In the genomic region with DNA sequence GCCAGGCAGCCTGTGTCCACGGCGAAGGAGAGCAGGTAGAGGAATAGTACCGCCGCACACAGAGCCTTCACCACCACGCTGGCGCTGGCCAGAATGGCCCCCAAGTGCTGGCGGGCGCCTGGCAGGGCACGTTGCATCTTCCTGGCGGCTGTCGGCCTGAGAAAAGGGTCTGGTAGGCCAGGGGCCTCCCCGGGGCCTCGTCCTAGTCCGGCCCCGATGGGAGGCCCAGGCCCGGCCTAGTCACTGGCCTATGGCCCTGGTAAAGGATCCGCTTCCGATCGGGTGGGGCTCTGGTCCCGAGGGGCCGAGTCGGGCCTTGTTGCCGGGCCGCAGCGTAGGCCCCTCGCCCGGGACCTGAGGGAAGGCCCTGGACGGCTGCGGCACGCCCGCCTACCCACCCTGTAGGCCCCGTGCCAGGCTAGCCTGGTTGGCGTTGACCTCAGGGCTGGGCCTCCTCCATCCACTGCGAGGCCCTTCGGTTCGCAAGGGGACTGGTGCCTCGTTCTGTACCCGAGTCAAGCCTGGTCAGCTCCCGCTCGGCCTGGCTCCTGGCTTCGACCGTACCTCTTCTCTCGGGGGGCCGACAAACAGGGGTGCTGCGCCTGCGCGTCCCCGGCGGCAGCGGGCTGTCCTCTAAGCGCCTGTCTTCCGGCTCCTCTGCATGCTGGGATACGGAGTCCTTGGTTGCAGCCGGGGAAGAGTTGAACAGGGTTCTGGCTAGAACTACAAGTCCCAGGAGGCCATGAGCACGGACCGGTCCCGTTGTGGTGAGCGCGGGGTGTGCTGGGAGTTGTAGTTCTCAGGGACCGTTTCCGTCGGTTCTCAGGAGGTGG, we compare ENCODE assay signal across 1 cellular context.
TF ChIP-seq lines count a peak whose summit lies in the region.

Gene TMEM115 (minus strand): TSS at position 595 of the 833 bp plus-strand sequence. CDS start 458 bp downstream, at position 137.

TF ChIP-seq in HepG2, 621 proteins besides CTCF, POLR2A, EP300 and RAD21 (continued from another document and continues in another):
- TF ChIP-seq BCLAF1 (IDR thresholded peaks at IDR 0.05): no peak
- TF ChIP-seq ZNF761 (CRISPR knock-in tag; conservative IDR thresholded peaks at IDR 0.05): no peak
- TF ChIP-seq ZNF430 (CRISPR knock-in tag; IDR thresholded peaks at IDR 0.05): peak; percentile 89
- TF ChIP-seq ZNF264 (CRISPR knock-in tag; IDR thresholded peaks at IDR 0.05): peak; percentile 33; the same call in 1 of the 2 replicates
- TF ChIP-seq ZNF766 (CRISPR knock-in tag; IDR thresholded peaks at IDR 0.05; ENCODE audit: borderline replicate concordance): peak; percentile 70; the same call in 1 of the 2 replicates
- peak; percentile 59; the same call in 1 of the 2 replicates for TF ChIP-seq ZBTB34 (CRISPR knock-in tag; IDR thresholded peaks at IDR 0.05)
- no peak for TF ChIP-seq RFX1 (IDR thresholded peaks at IDR 0.05)
- peak; percentile 32; the same call in 1 of the 2 replicates for TF ChIP-seq MZF1 (CRISPR knock-in tag; IDR thresholded peaks at IDR 0.05; ENCODE audit: borderline replicate concordance)
- TF ChIP-seq ZNF776 (CRISPR knock-in tag; IDR thresholded peaks at IDR 0.05): no peak
- no peak; the same call in 1 of the 2 replicates for TF ChIP-seq HIVEP1 (CRISPR knock-in tag; IDR thresholded peaks at IDR 0.05)
- no peak for TF ChIP-seq REST (IDR thresholded peaks at IDR 0.05; ENCODE audit: borderline replicate concordance in 1 of 2, low read depth in 1 of 2, low read length in 2 of 2)
- peak; percentile 2; the same call in 1 of the 2 replicates for TF ChIP-seq NFE2L2 (IDR thresholded peaks at IDR 0.05; ENCODE audit: low read length)
- TF ChIP-seq TMF1 (CRISPR knock-in tag; IDR thresholded peaks at IDR 0.05; ENCODE audit: low read depth): no peak; the same call in 1 of the 2 replicates
- peak; percentile 73 for TF ChIP-seq SAP130 (CRISPR knock-in tag; IDR thresholded peaks at IDR 0.05; ENCODE audit: low read depth)
- no peak for TF ChIP-seq FOXA1 (IDR thresholded peaks at IDR 0.05)
- no peak for TF ChIP-seq FOXA1 (CRISPR knock-in tag; IDR thresholded peaks at IDR 0.05)
- TF ChIP-seq SOX13 (IDR thresholded peaks at IDR 0.05): no peak
- TF ChIP-seq SOX13 (CRISPR knock-in tag; conservative IDR thresholded peaks at IDR 0.05 in 1 of 2, IDR thresholded peaks at IDR 0.05 in 1 of 2): no peak
- peak; percentile 89 for TF ChIP-seq ZNF546 (CRISPR knock-in tag; conservative IDR thresholded peaks at IDR 0.05)
- TF ChIP-seq, protein P1, sequence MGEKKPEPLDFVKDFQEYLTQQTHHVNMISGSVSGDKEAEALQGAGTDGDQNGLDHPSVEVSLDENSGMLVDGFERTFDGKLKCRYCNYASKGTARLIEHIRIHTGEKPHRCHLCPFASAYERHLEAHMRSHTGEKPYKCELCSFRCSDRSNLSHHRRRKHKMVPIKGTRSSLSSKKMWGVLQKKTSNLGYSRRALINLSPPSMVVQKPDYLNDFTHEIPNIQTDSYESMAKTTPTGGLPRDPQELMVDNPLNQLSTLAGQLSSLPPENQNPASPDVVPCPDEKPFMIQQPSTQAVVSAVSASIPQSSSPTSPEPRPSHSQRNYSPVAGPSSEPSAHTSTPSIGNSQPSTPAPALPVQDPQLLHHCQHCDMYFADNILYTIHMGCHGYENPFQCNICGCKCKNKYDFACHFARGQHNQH (CRISPR knock-in tag; IDR thresholded peaks at IDR 0.05): peak; percentile 80
- TF ChIP-seq FIP1L1 (IDR thresholded peaks at IDR 0.05; ENCODE audit: borderline replicate concordance, insufficient read depth, low read depth, low read length): no peak
- 0 out of 2 replicates have a peak, but pooled peaks have one; percentile 76 for TF ChIP-seq SRY (CRISPR knock-in tag; IDR thresholded peaks at IDR 0.05)
- TF ChIP-seq KMT2B (CRISPR knock-in tag; IDR thresholded peaks at IDR 0.05): peak; percentile 84
- TF ChIP-seq E2F5 (CRISPR knock-in tag; conservative IDR thresholded peaks at IDR 0.05): 0 out of 2 replicates have a peak, but pooled peaks have one; percentile 49
- TF ChIP-seq PAX8 (CRISPR knock-in tag; IDR thresholded peaks at IDR 0.05; ENCODE audit: borderline replicate concordance): peak; percentile 61; the same call in 1 of the 2 replicates
- peak; percentile 98 for TF ChIP-seq ELF1 (CRISPR knock-in tag; IDR thresholded peaks at IDR 0.05)
- 0 out of 2 replicates have a peak, but pooled peaks have one; percentile 14 for TF ChIP-seq ZNF34 (CRISPR knock-in tag; IDR thresholded peaks at IDR 0.05; ENCODE audit: borderline replicate concordance)
- TF ChIP-seq ZNF550 (CRISPR knock-in tag; IDR thresholded peaks at IDR 0.05; ENCODE audit: borderline replicate concordance): no peak
- TF ChIP-seq, protein P2, sequence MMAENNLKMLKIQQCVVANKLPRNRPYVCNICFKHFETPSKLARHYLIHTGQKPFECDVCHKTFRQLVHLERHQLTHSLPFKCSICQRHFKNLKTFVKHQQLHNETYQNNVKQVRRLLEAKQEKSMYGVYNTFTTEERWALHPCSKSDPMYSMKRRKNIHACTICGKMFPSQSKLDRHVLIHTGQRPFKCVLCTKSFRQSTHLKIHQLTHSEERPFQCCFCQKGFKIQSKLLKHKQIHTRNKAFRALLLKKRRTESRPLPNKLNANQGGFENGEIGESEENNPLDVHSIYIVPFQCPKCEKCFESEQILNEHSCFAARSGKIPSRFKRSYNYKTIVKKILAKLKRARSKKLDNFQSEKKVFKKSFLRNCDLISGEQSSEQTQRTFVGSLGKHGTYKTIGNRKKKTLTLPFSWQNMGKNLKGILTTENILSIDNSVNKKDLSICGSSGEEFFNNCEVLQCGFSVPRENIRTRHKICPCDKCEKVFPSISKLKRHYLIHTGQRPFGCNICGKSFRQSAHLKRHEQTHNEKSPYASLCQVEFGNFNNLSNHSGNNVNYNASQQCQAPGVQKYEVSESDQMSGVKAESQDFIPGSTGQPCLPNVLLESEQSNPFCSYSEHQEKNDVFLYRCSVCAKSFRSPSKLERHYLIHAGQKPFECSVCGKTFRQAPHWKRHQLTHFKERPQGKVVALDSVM (CRISPR knock-in tag; IDR thresholded peaks at IDR 0.05): no peak; the same call in 1 of the 2 replicates
- no peak for TF ChIP-seq ZNF431 (CRISPR knock-in tag; IDR thresholded peaks at IDR 0.05; ENCODE audit: borderline replicate concordance, low read depth)
- TF ChIP-seq GABPB1 (CRISPR knock-in tag; IDR thresholded peaks at IDR 0.05): peak; percentile 98
- no peak for TF ChIP-seq ZNF749 (CRISPR knock-in tag; IDR thresholded peaks at IDR 0.05; ENCODE audit: borderline replicate concordance)
- TF ChIP-seq NCOA5 (CRISPR knock-in tag; IDR thresholded peaks at IDR 0.05): no peak
- peak; percentile 78; the same call in 1 of the 2 replicates for TF ChIP-seq ZNF670 (CRISPR knock-in tag; IDR thresholded peaks at IDR 0.05; ENCODE audit: borderline replicate concordance)
- TF ChIP-seq MXD4 (CRISPR knock-in tag; IDR thresholded peaks at IDR 0.05): peak; percentile 79; the same call in 1 of the 2 replicates
- peak; percentile 68 for TF ChIP-seq GMEB2 (CRISPR knock-in tag; IDR thresholded peaks at IDR 0.05; ENCODE audit: low read depth)
- peak; percentile 67 for TF ChIP-seq HDAC1 (CRISPR knock-in tag; IDR thresholded peaks at IDR 0.05)
- no peak for TF ChIP-seq STAG1 (CRISPR knock-in tag; IDR thresholded peaks at IDR 0.05)
- TF ChIP-seq, protein P3, sequence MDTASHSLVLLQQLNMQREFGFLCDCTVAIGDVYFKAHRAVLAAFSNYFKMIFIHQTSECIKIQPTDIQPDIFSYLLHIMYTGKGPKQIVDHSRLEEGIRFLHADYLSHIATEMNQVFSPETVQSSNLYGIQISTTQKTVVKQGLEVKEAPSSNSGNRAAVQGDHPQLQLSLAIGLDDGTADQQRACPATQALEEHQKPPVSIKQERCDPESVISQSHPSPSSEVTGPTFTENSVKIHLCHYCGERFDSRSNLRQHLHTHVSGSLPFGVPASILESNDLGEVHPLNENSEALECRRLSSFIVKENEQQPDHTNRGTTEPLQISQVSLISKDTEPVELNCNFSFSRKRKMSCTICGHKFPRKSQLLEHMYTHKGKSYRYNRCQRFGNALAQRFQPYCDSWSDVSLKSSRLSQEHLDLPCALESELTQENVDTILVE (CRISPR knock-in tag; IDR thresholded peaks at IDR 0.05): peak; percentile 88
- no peak for TF ChIP-seq NFRKB (IDR thresholded peaks at IDR 0.05)
- TF ChIP-seq DNMT3B (CRISPR knock-in tag; conservative IDR thresholded peaks at IDR 0.05): peak; percentile 58; the same call in 1 of the 2 replicates
- no peak for TF ChIP-seq ZNF660 (CRISPR knock-in tag; IDR thresholded peaks at IDR 0.05; ENCODE audit: borderline replicate concordance, low read depth)
- no peak; the same call in 1 of the 2 replicates for TF ChIP-seq NR2F2 (IDR thresholded peaks at IDR 0.05; ENCODE audit: borderline replicate concordance, low read depth)
- TF ChIP-seq ZMYM3 (CRISPR knock-in tag; IDR thresholded peaks at IDR 0.05): no peak
- TF ChIP-seq ATF5 (CRISPR knock-in tag; IDR thresholded peaks at IDR 0.05; ENCODE audit: low read depth): no peak
- TF ChIP-seq GTF3A (CRISPR knock-in tag; conservative IDR thresholded peaks at IDR 0.05): no peak; the same call in 1 of the 2 replicates
